In genomic region chr2:86025229-86025820, GRCh38 we compare ENCODE assay signal across 15 cellular contexts.
DNase-seq lines count a peak whose midpoint lies in the region; ATAC-seq and TF ChIP-seq lines count a peak whose summit lies in the region.
"Had no signal": no experiment of that assay in that cellular context is flagged by ENCODE, and none has a peak within 500 bp of the region (broad histone marks: within the 10 kb centered on the region; RNA-seq: fewer than 3 reads in every experiment).

No MANE protein-coding gene starts in this region.

- no peak overlapping the region for H2BK15ac ChIP-seq in mesenchymal stem cell (ENCODE audit: low read depth, poor library complexity, severe bottlenecking)

- H2BK120ac ChIP-seq in mesenchymal stem cell (ENCODE audit: low read depth, low read length): no peak overlapping the region

- no peaks in the 10 kb centered on the region for H3F3A ChIP-seq in GM23338 (replicated peaks; ENCODE audit: low read depth)

- DNase-seq in AG09309 (ENCODE audit: low read depth): no peak
- peak; percentile 21 for DNase-seq in GM23338 (ENCODE audit: low spot score)
- no peak for DNase-seq in mesenchymal stem cell
- DNase-seq in NCI-H2171 treated with DMSO at 0.1 percent for 48 hours (lab: John Stamatoyannopoulos, UW): no peak
- no peak for DNase-seq in tibial nerve (ENCODE audit: low spot score in 2 of 2)
- DNase-seq: COR-L47; NCI-H524 treated with DMSO at 0.1 percent for 48 hours; SHP77 treated with DMSO at 0.1 percent for 48 hours; stimulated activated CD4-positive, alpha-beta T cell treated with anti-CD3 and anti-CD28 coated beads, Interleukin-4, amount 100 ng/mL, for 24 hours; stimulated activated naive CD8-positive, alpha-beta T cell treated with anti-CD3 and anti-CD28 coated beads, Interleukin-15, amount 100 ng/mL, for 72 hours had no signal

- H3K9me3 ChIP-seq in mesenchymal stem cell (ENCODE audit: control insufficient read depth, low read length): no peaks in the 10 kb centered on the region
- H3K9me3 ChIP-seq in tibial nerve: no peaks in the 10 kb centered on the region
- H3K9me3 ChIP-seq: psoas muscle had no signal

- TF ChIP-seq EP300 in tibial nerve (IDR thresholded peaks at IDR 0.05): no peak

- H4K20me1 ChIP-seq in GM23338 (replicated peaks; ENCODE audit: insufficient read depth): no peaks in the 10 kb centered on the region; the same call in 1 of the 2 replicates

- H3K4me1 ChIP-seq in GM23338 (ENCODE audit: insufficient read depth): no peaks in the 10 kb centered on the region
- peaks cover 3% of the 10 kb centered on the region for H3K4me1 ChIP-seq in mesenchymal stem cell (ENCODE audit: control insufficient read depth, insufficient read depth, low read depth, low read length)
- H3K4me1 ChIP-seq in tibial nerve: peaks cover 0 to 51% (median 8%) of the 10 kb centered on the region in 4 donors

- H3K18ac ChIP-seq in mesenchymal stem cell (ENCODE audit: low read depth in 1 of 2, low read length in 2 of 2): peak overlapping the region in 1 of 2 experiments; percentile 25

- H2BK12ac ChIP-seq in mesenchymal stem cell (ENCODE audit: low read length in 2 of 2): peak overlapping the region in 1 of 2 experiments; percentile 10

- H2BK5ac ChIP-seq in mesenchymal stem cell (ENCODE audit: low read depth, low read length, poor library complexity, severe bottlenecking): no peak overlapping the region

- H4K8ac ChIP-seq in mesenchymal stem cell (ENCODE audit: low read length): no peak overlapping the region

- TF ChIP-seq POLR2A in tibial nerve (IDR thresholded peaks at IDR 0.05): no peak

- no peaks in the 10 kb centered on the region for H3K4me1 Mint-ChIP-seq in GM23338
- H3K4me1 Mint-ChIP-seq: WTC11 had no signal

- no peaks in the 10 kb centered on the region for H3K27me3 ChIP-seq in GM23338 (ENCODE audit: insufficient read depth)
- H3K27me3 ChIP-seq in mesenchymal stem cell (ENCODE audit: control insufficient read depth in 1 of 2, insufficient read depth in 1 of 2, low read length in 2 of 2): no peaks in the 10 kb centered on the region
- no peaks in the 10 kb centered on the region for H3K27me3 ChIP-seq in tibial nerve

- H3K27me3 Mint-ChIP-seq in GM23338 (ENCODE audit: insufficient read depth, low read depth, poor library complexity): peaks cover 8% of the 10 kb centered on the region
- H3K27me3 Mint-ChIP-seq: stimulated activated naive CD8-positive, alpha-beta T cell treated with anti-CD3 and anti-CD28 coated beads, Interleukin-15, amount 100 ng/mL, for 72 hours had no signal

- peak overlapping the region; percentile 74 for H4K91ac ChIP-seq in mesenchymal stem cell (ENCODE audit: low read length)

- H3K27ac ChIP-seq in GM23338 (ENCODE audit: low read depth) (no peak overlapping the region), angular gyrus (ENCODE audit: low read depth, low read length) (peak overlapping the region; percentile 83), mesenchymal stem cell (ENCODE audit: low read length, poor library complexity, severe bottlenecking) (no peak overlapping the region), tibial nerve (peak overlapping the region in 2 of 4 donors; percentile 78 to 84)
- H3K27ac ChIP-seq: psoas muscle had no signal

- H3K36me3 ChIP-seq in GM23338 (ENCODE audit: insufficient read depth): peaks cover 14% of the 10 kb centered on the region
- peaks cover 63 to 64% of the 10 kb centered on the region in 2 experiments for H3K36me3 ChIP-seq in mesenchymal stem cell (ENCODE audit: control insufficient read depth in 1 of 2, insufficient read depth in 2 of 2, low read depth in 1 of 2, low read length in 2 of 2)
- peaks cover 0 to 65% (median 4%) of the 10 kb centered on the region in 3 donors for H3K36me3 ChIP-seq in tibial nerve

- no peak overlapping the region for H3K14ac ChIP-seq in mesenchymal stem cell (ENCODE audit: low read length in 2 of 2)

- no peak overlapping the region for H2AK5ac ChIP-seq in mesenchymal stem cell (ENCODE audit: low read length, severe bottlenecking)

- H3K9me2 ChIP-seq in GM23338 (ENCODE audit: insufficient read depth): no peaks in the 10 kb centered on the region

- no peak overlapping the region for H3K23ac ChIP-seq in mesenchymal stem cell (ENCODE audit: low read length in 2 of 2)

- H3K9me3 Mint-ChIP-seq in GM23338: no peaks in the 10 kb centered on the region
- H3K9me3 Mint-ChIP-seq: stimulated activated naive CD8-positive, alpha-beta T cell treated with anti-CD3 and anti-CD28 coated beads, Interleukin-15, amount 100 ng/mL, for 72 hours; WTC11 had no signal

- H3K4me3 Mint-ChIP-seq in GM23338: no peak overlapping the region
- H3K4me3 Mint-ChIP-seq: stimulated activated naive CD8-positive, alpha-beta T cell treated with anti-CD3 and anti-CD28 coated beads, Interleukin-15, amount 100 ng/mL, for 72 hours; WTC11 had no signal

- no peaks in the 10 kb centered on the region for H3K79me1 ChIP-seq in mesenchymal stem cell (replicated peaks; ENCODE audit: low read length, poor library complexity, severe bottlenecking)

- ATAC-seq in GM23338 (peak; percentile 21; the same call in 2 of the 3 replicates), HG02840 (IDR thresholded peaks at IDR 0.05; ENCODE audit: low FRiP score, unreplicated experiment) (no peak), GM21529 (IDR thresholded peaks at IDR 0.05; ENCODE audit: unreplicated experiment) (no peak)
- ATAC-seq: psoas muscle; stimulated activated naive CD8-positive, alpha-beta T cell treated with anti-CD3 and anti-CD28 coated beads, Interleukin-15, amount 100 ng/mL, for 72 hours; WTC11 had no signal

- no peak overlapping the region for H3K27ac Mint-ChIP-seq in GM23338
- H3K27ac Mint-ChIP-seq: WTC11 had no signal

- WGBS in mesenchymal stem cell: 98% methylated on average over 7 of the region's 7 CpGs
- 97 to 98% methylated on average over 7 of the region's 7 CpGs for WGBS in tibial nerve, 2 donors

- H3K36me3 Mint-ChIP-seq in GM23338 (ENCODE audit: low read depth): peaks cover 59% of the 10 kb centered on the region

- H2AFZ ChIP-seq in GM23338 (no peak overlapping the region), mesenchymal stem cell (ENCODE audit: low read depth, low read length) (no peak overlapping the region)

- no peaks in the 10 kb centered on the region for H3K79me2 ChIP-seq in GM23338 (replicated peaks; ENCODE audit: insufficient read depth)

- H3K4me2 ChIP-seq in GM23338: no peak overlapping the region
- no peak overlapping the region for H3K4me2 ChIP-seq in mesenchymal stem cell (ENCODE audit: low read length, poor library complexity, severe bottlenecking)

- peak; percentile 15 for TF ChIP-seq CTCF in AG09309 (IDR thresholded peaks at IDR 0.05; ENCODE audit: control insufficient read depth, insufficient read depth, low read depth, low read length, missing control alignments)
- TF ChIP-seq CTCF in GM23338 (conservative IDR thresholded peaks at IDR 0.05; ENCODE audit: low read depth in 2 of 2): no peak
- no peak for TF ChIP-seq CTCF in tibial nerve (IDR thresholded peaks at IDR 0.05)

- no peak overlapping the region for H3K9ac ChIP-seq in mesenchymal stem cell (ENCODE audit: low read length)

- H3K4me3 ChIP-seq in AG09309 (ENCODE audit: control insufficient read depth, low read depth, low read length) (no peak overlapping the region), GM23338 (no peak overlapping the region), mesenchymal stem cell (ENCODE audit: insufficient read depth in 1 of 2, low read depth in 1 of 2, low read length in 2 of 2) (no peak overlapping the region), tibial nerve (no peak overlapping the region)
- H3K4me3 ChIP-seq: psoas muscle had no signal

- H3K4ac ChIP-seq in mesenchymal stem cell (ENCODE audit: low read depth in 1 of 2, low read length in 2 of 2): peak overlapping the region in 1 of 2 experiments; percentile 13

TF ChIP-seq in GM23338, 12 proteins besides CTCF, POLR2A, EP300 and RAD21:
- no peak for TF ChIP-seq ETS1 (IDR thresholded peaks at IDR 0.05)
- TF ChIP-seq JUNB (IDR thresholded peaks at IDR 0.05; ENCODE audit: unreplicated experiment): no peak
- no peak for TF ChIP-seq STAT1 (IDR thresholded peaks at IDR 0.05; ENCODE audit: unreplicated experiment)
TF ChIP-seq in GM23338: peak in this region for 0.
